In the genomic region with DNA sequence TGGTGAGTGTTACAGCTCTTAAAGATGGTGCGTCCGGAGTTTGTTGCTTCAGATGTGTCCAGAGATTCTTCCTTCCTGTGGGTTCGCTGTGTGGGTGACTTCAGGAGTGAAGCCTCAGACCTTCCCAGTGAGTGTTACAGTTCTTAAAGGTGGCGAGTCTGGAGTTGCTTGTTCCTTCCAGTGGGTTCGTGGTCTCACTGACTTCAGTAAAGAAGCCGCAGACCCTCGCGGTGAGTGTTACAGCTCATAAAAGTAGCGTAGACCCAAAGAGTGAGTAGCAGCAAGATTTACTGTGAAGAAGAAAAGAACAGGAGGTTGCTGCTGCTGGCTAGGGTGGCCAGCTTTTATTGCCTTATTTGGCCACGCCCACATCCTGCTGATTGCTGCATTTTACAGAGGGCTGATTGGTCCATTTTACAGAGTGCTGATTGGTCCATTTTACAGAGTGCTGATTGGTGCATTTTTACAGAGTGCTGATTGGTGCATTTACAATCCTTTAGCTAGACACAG, we compare ENCODE assay signal across 10 cellular contexts. TPM values are rescaled to one million over a fixed set of nuclear protein-coding genes. Genes with fewer than 3 reads are reported as not detected.
DNase-seq lines count a peak whose midpoint lies in the region; ATAC-seq and TF ChIP-seq lines count a peak whose summit lies in the region.
"Had no signal": no experiment of that assay in that cellular context is flagged by ENCODE, and none has a peak within 500 bp of the region (broad histone marks: within the 10 kb centered on the region; RNA-seq: fewer than 3 reads in every experiment).

No MANE protein-coding gene starts in this region.

- no peaks in the 10 kb centered on the region for H3K36me3 ChIP-seq in DND-41 (ENCODE audit: insufficient read depth, low read length)

- no peaks in the 10 kb centered on the region for H3K9me3 ChIP-seq in DND-41 (ENCODE audit: insufficient read depth, low read length, severe bottlenecking)

- intact Hi-C loops in activated CD4-positive, alpha-beta T cell treated with anti-CD3 and anti-CD28 coated beads, Interleukin-2, amount 10 ng/mL, durations not matched to agents 24 days and 14 days (cut with micrococcal nuclease), result no loop called here

- H3K27ac Mint-ChIP-seq in activated CD4-positive, alpha-beta T cell treated with anti-CD3 and anti-CD28 coated beads, Interleukin-2, amount 10 ng/mL, durations not matched to agents 24 days and 14 days, result no peak overlapping the region
- H3K27ac Mint-ChIP-seq in activated naive CD4-positive, alpha-beta T cell treated with anti-CD3 and anti-CD28 coated beads, Interleukin-2, amount 50 U/mL, for 24 hours, result peak overlapping the region; percentile 48

- no peaks in the 10 kb centered on the region for H3K79me2 ChIP-seq in DND-41 (ENCODE audit: insufficient read depth, low read length)

- ATAC-seq in DND-41 (ENCODE audit: insufficient read depth, low read depth) (peak; percentile 66), HG03457 (IDR thresholded peaks at IDR 0.05; ENCODE audit: unreplicated experiment) (no peak)

- H3K27me3 Mint-ChIP-seq in activated CD4-positive, alpha-beta T cell treated with anti-CD3 and anti-CD28 coated beads, Interleukin-2, amount 10 ng/mL, durations not matched to agents 24 days and 14 days, result peaks cover 3% of the 10 kb centered on the region
- H3K27me3 Mint-ChIP-seq in activated naive CD4-positive, alpha-beta T cell treated with anti-CD3 and anti-CD28 coated beads, Interleukin-2, amount 50 U/mL, for 24 hours, result no peaks in the 10 kb centered on the region

- no peak overlapping the region for H3K4me3 ChIP-seq in DND-41 (ENCODE audit: low read depth in 1 of 2, low read length in 2 of 2)

- no peak overlapping the region for H3K27ac ChIP-seq in DND-41 (ENCODE audit: low read length)
- H3K27ac ChIP-seq: VCaP had no signal

- no peaks in the 10 kb centered on the region for H3K4me1 ChIP-seq in DND-41 (ENCODE audit: insufficient read depth, low read length)

- no peaks in the 10 kb centered on the region for H4K20me1 ChIP-seq in DND-41 (ENCODE audit: insufficient read depth, low read length)

- no peak overlapping the region for H3K9ac ChIP-seq in DND-41 (ENCODE audit: low read depth, low read length)

- H3K27me3 ChIP-seq in DND-41 (ENCODE audit: insufficient read depth, low read length, poor library complexity), result no peaks in the 10 kb centered on the region

- peak overlapping the region; percentile 10 for H3K4me3 Mint-ChIP-seq in activated CD4-positive, alpha-beta T cell treated with anti-CD3 and anti-CD28 coated beads, Interleukin-2, amount 10 ng/mL, durations not matched to agents 24 days and 14 days
- H3K4me3 Mint-ChIP-seq in activated naive CD4-positive, alpha-beta T cell treated with anti-CD3 and anti-CD28 coated beads, Interleukin-2, amount 50 U/mL, for 24 hours, result peak overlapping the region; percentile 75

- peaks cover 8% of the 10 kb centered on the region for H3K9me3 Mint-ChIP-seq in activated CD4-positive, alpha-beta T cell treated with anti-CD3 and anti-CD28 coated beads, Interleukin-2, amount 10 ng/mL, durations not matched to agents 24 days and 14 days
- H3K9me3 Mint-ChIP-seq in activated naive CD4-positive, alpha-beta T cell treated with anti-CD3 and anti-CD28 coated beads, Interleukin-2, amount 50 U/mL, for 24 hours, result no peaks in the 10 kb centered on the region

- H3K36me3 Mint-ChIP-seq in activated CD4-positive, alpha-beta T cell treated with anti-CD3 and anti-CD28 coated beads, Interleukin-2, amount 10 ng/mL, durations not matched to agents 24 days and 14 days (ENCODE audit: low read depth), result no peaks in the 10 kb centered on the region
- H3K36me3 Mint-ChIP-seq in activated naive CD4-positive, alpha-beta T cell treated with anti-CD3 and anti-CD28 coated beads, Interleukin-2, amount 50 U/mL, for 24 hours, result no peaks in the 10 kb centered on the region

- peaks cover 3% of the 10 kb centered on the region for H3K4me1 Mint-ChIP-seq in activated CD4-positive, alpha-beta T cell treated with anti-CD3 and anti-CD28 coated beads, Interleukin-2, amount 10 ng/mL, durations not matched to agents 24 days and 14 days
- peaks cover 13% of the 10 kb centered on the region for H3K4me1 Mint-ChIP-seq in activated naive CD4-positive, alpha-beta T cell treated with anti-CD3 and anti-CD28 coated beads, Interleukin-2, amount 50 U/mL, for 24 hours

- DNase-seq in DND-41 (peak; percentile 36), cerebellar cortex (ENCODE audit: low spot score) (no peak), NCI-H524 (lab: John Stamatoyannopoulos, UW) (no peak), COLO829 (ENCODE audit: low spot score) (no peak)
- peak; percentile 77 for DNase-seq in activated CD4-positive, alpha-beta T cell treated with anti-CD3 and anti-CD28 coated beads, Interleukin-2, amount 10 ng/mL, durations not matched to agents 24 days and 14 days
- DNase-seq in stimulated activated CD4-positive, alpha-beta T cell treated with anti-CD3 and anti-CD28 coated beads, Interleukin-4, amount 100 ng/mL, for 48 hours (ENCODE audit: low read depth in 2 of 2), result peak; percentile 2 to 12
- DNase-seq: C1 segment of cervical spinal cord had no signal

- H3K4me2 ChIP-seq in DND-41 (ENCODE audit: insufficient read depth, low read length), result no peak overlapping the region

- no peak for TF ChIP-seq CTCF in DND-41 (IDR thresholded peaks at IDR 0.05; ENCODE audit: borderline replicate concordance, extremely low read depth, low read length, poor library complexity, severe bottlenecking)

- H2AFZ ChIP-seq in DND-41 (ENCODE audit: low read depth, low read length), result no peak overlapping the region

RNA-seq across cellular contexts. Expression of a gene that starts 34.0 kb away (rescaled TPM):
- 52.6 and 53.8 TPM in 2 replicates for total RNA-seq in activated CD4-positive, alpha-beta T cell treated with anti-CD3 and anti-CD28 coated beads, Interleukin-2, amount 10 ng/mL, durations not matched to agents 24 days and 14 days

Comparison
In these comparisons a context has a peak if more than half of its experiments do, and no peak if none do; other contexts are left out.
1. DNase-seq: peak in DND-41 (single experiment), activated CD4-positive, alpha-beta T cell treated with anti-CD3 and anti-CD28 coated beads, Interleukin-2, amount 10 ng/mL, durations not matched to agents 24 days and 14 days (single experiment) and stimulated activated CD4-positive, alpha-beta T cell treated with anti-CD3 and anti-CD28 coated beads, Interleukin-4, amount 100 ng/mL, for 48 hours (2 of 2); none in cerebellar cortex (single experiment), NCI-H524 (0 of 2) and COLO829 (single experiment).